ENCODE assay signal across 8 cellular contexts in genomic region chr10:93702278-93703001, GRCh38. TPM values are rescaled to one million over a fixed set of nuclear protein-coding genes. Genes with fewer than 3 reads are reported as not detected.
DNase-seq lines count a peak whose midpoint lies in the region; ATAC-seq, FAIRE-seq and TF ChIP-seq lines count a peak whose summit lies in the region.

A gene with protein sequence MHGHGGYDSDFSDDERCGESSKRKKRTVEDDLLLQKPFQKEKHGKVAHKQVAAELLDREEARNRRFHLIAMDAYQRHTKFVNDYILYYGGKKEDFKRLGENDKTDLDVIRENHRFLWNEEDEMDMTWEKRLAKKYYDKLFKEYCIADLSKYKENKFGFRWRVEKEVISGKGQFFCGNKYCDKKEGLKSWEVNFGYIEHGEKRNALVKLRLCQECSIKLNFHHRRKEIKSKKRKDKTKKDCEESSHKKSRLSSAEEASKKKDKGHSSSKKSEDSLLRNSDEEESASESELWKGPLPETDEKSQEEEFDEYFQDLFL (minus strand): TSS chr10:93702592. CDS start chr10:93700106, 2,486 bp downstream.

- no peak within 1 kb of the TSS for H3K27ac Mint-ChIP-seq in Calu3 (ENCODE audit: unreplicated experiment)

- no peak for TF ChIP-seq CTCF in Calu3 (IDR thresholded peaks at IDR 0.05; ENCODE audit: unreplicated experiment)

- H3K4me1 Mint-ChIP-seq in Calu3 (ENCODE audit: low read depth, unreplicated experiment), result no peaks in the 10 kb centered on the region

- peak; percentile 79 for FAIRE-seq in HTR-8/SVneo (lab: Jason Lieb, UNC)

- CTCF ChIA-PET in Calu3 (lab: Charles Lee), result interaction anchor here (0.6 to 1.1 kb wide), 6 partner anchors 50 to 1032 kb away, joined by 3 to 6 read pairs (median 3); no protein-coding TSS in a partner anchor

- ATAC-seq in GM21367 (IDR thresholded peaks at IDR 0.05; ENCODE audit: unreplicated experiment), result peak; percentile 69

- peak; percentile 89 for DNase-seq in Calu3
- DNase-seq in HTR-8/SVneo (ENCODE audit: insufficient read length, low spot score), result peak; percentile 80
- DNase-seq in NOMO-1 treated with DMSO at 0.1 percent for 48 hours (lab: John Stamatoyannopoulos, UW; ENCODE audit: unreplicated experiment), result peak; percentile 87
- peak; percentile 78 for DNase-seq in activated CD8-positive, alpha-beta memory T cell treated with anti-CD3 and anti-CD28 coated beads, Interleukin-2, amount 50 U/mL, for 1 hour (ENCODE audit: extremely low read depth)
- DNase-seq in epidermal melanocyte (ENCODE audit: insufficient read length, low spot score), result peak; percentile 60
- DNase-seq in midbrain (lab: John Stamatoyannopoulos, UW), result peak; percentile 91
- peak; percentile 78 to 82 for DNase-seq in stimulated activated CD8-positive, alpha-beta memory T cell treated with anti-CD3 and anti-CD28 coated beads, Interleukin-15, amount 100 ng/mL, for 48 hours (ENCODE audit: low read depth in 2 of 2)

- intact Hi-C loops in Calu3 (cut with micrococcal nuclease; ENCODE audit: unreplicated experiment), result loop anchor here (2.0 kb wide), 1 partner anchor 114 kb away; no protein-coding TSS in a partner anchor

- H3K4me3 Mint-ChIP-seq in Calu3 (ENCODE audit: low read depth, unreplicated experiment), result no peak within 1 kb of the TSS

- peaks cover 6% of the 10 kb centered on the region for H3K27me3 Mint-ChIP-seq in Calu3 (ENCODE audit: unreplicated experiment)

- BruUV-seq in Calu3 (replicated peaks; lab: Mats Ljungman, UMichigan), result no TSS peak

- no peaks in the 10 kb centered on the region for H3K36me3 Mint-ChIP-seq in Calu3 (ENCODE audit: insufficient read depth, unreplicated experiment)

- no peaks in the 10 kb centered on the region for H3K9me3 Mint-ChIP-seq in Calu3 (ENCODE audit: low read depth, unreplicated experiment)

RNA-seq across cellular contexts. Expression of the gene that starts here (rescaled TPM):
- 6.5 and 7.6 TPM in 2 replicates for total RNA-seq in Calu3 (2022)

Comparison
In these comparisons a context has a peak if more than half of its experiments do, and no peak if none do; other contexts are left out.
1. Peak in every context shown above with its lines: DNase-seq and ATAC-seq.